ENCODE assay signal across 25 cellular contexts in genomic region chr11:39139581-39139980, GRCh38.
"Had no signal": no experiment of that assay in that cellular context is flagged by ENCODE, and none has a peak within 500 bp of the region (broad histone marks: within the 10 kb centered on the region; RNA-seq: fewer than 3 reads in every experiment).

No MANE protein-coding gene starts in this region.

- H2AFZ ChIP-seq: hepatocyte had no signal

- H3K27me3 ChIP-seq: colonic mucosa, dorsolateral prefrontal cortex, esophagus muscularis mucosa, esophagus squamous epithelium, foreskin keratinocyte, gastrocnemius medialis, gastroesophageal sphincter, heart left ventricle, heart right ventricle, hepatocyte had no signal

- ATAC-seq: effector memory CD8-positive, alpha-beta T cell; esophagus mucosa; foreskin keratinocyte; gastrocnemius medialis; gastroesophageal sphincter; heart left ventricle; heart right ventricle had no signal

- H3K79me2 ChIP-seq: hepatocyte had no signal

- H3K4me1 ChIP-seq: colonic mucosa, esophagus muscularis mucosa, esophagus squamous epithelium, foreskin keratinocyte, gastrocnemius medialis, gastroesophageal sphincter, heart left ventricle, heart right ventricle had no signal

- DNase-seq: colonic mucosa; cortex of kidney; dermis blood vessel endothelial cell; dorsolateral prefrontal cortex; effector CD4-positive, alpha-beta T cell; effector CD8-positive, alpha-beta T cell; effector memory CD4-positive, alpha-beta T cell; effector memory CD8-positive, alpha-beta T cell; endodermal cell; erythroblast; esophagus squamous epithelium; foreskin fibroblast; foreskin keratinocyte; foreskin melanocyte; gastrocnemius medialis; glutamatergic neuron; head of caudate nucleus; heart left ventricle; heart right ventricle had no signal

- H3K36me3 ChIP-seq: colonic mucosa, esophagus muscularis mucosa, esophagus squamous epithelium, gastrocnemius medialis, gastroesophageal sphincter, heart left ventricle, heart right ventricle had no signal

- H3K4me3 ChIP-seq: colonic mucosa, coronary artery, dorsolateral prefrontal cortex, esophagus muscularis mucosa, esophagus squamous epithelium, gastrocnemius medialis, gastroesophageal sphincter, heart left ventricle, heart right ventricle, hepatocyte had no signal

- H3K4me2 ChIP-seq: hepatocyte had no signal

- H3K9me3 ChIP-seq: colonic mucosa, esophagus muscularis mucosa, esophagus squamous epithelium, gastrocnemius medialis, gastroesophageal sphincter had no signal

- H3K27ac ChIP-seq: colonic mucosa, coronary artery, dorsolateral prefrontal cortex, epithelial cell of prostate, esophagus muscularis mucosa, esophagus squamous epithelium, foreskin keratinocyte, gastrocnemius medialis, gastroesophageal sphincter, heart left ventricle, heart right ventricle, hepatocyte had no signal
